In the genomic region with DNA sequence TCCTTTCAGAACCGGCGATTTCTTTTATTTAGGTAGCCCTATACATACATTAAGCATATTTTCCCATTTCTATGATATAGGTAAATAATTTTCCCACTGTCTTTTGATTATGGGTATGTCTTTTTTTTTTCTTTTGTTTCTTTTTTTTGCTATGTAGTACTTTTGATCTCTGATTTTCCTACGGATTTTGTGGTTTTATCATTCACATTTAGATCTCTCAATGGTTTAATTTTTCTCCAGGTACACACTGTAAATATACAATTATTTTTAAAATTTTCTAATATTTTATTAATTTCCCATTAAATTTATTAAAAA, we compare ENCODE assay signal across 8 cellular contexts. TPM values are rescaled to one million over a fixed set of nuclear protein-coding genes. Genes with fewer than 3 reads are reported as not detected.
DNase-seq lines count a peak whose midpoint lies in the region; ATAC-seq, FAIRE-seq and TF ChIP-seq lines count a peak whose summit lies in the region.

No MANE protein-coding gene starts in this region.

- H4K20me1 ChIP-seq in SK-N-SH (ENCODE audit: insufficient read depth): no peaks in the 10 kb centered on the region
- H4K20me1 ChIP-seq in keratinocyte (ENCODE audit: control insufficient read depth, extremely low read depth, insufficient read depth, low read length): no peaks in the 10 kb centered on the region

- H2AFZ ChIP-seq in SK-N-SH (ENCODE audit: low read depth): peak overlapping the region; percentile 99
- peak overlapping the region; percentile 91 for H2AFZ ChIP-seq in keratinocyte (ENCODE audit: control insufficient read depth, low read length)

- H3K9me3 ChIP-seq in SK-N-SH: peaks cover 8% of the 10 kb centered on the region; the same call in 1 of the 2 replicates
- no peaks in the 10 kb centered on the region for H3K9me3 ChIP-seq in keratinocyte (ENCODE audit: control insufficient read depth, low read depth, low read length)
- peaks cover 0 to 3% of the 10 kb centered on the region in 2 donors for H3K9me3 ChIP-seq in stomach smooth muscle (ENCODE audit: control insufficient read depth in 2 of 2, low read length in 2 of 2)

- TF ChIP-seq EP300 in SK-N-SH (IDR thresholded peaks at IDR 0.05; ENCODE audit: borderline replicate concordance in 1 of 2, low read depth in 1 of 2, low read length in 1 of 2): no peak

- H3K9me1 ChIP-seq in keratinocyte (ENCODE audit: control insufficient read depth, extremely low read depth, insufficient read depth, low read length): no peaks in the 10 kb centered on the region

- H3K27me3 Mint-ChIP-seq in activated naive CD8-positive, alpha-beta T cell treated with anti-CD3 and anti-CD28 coated beads, Interleukin-2, amount 10 ng/mL, durations not matched to agents 7 days and 5 days: no peaks in the 10 kb centered on the region

- no peak for TF ChIP-seq CTCF in SK-N-SH (IDR thresholded peaks at IDR 0.05)
- no peak for TF ChIP-seq CTCF in keratinocyte (optimal IDR thresholded peaks at IDR 0.05 in 1 of 3, IDR thresholded peaks at IDR 0.05 in 1 of 3, conservative IDR thresholded peaks at IDR 0.05 in 1 of 3; ENCODE audit: extremely low read depth in 1 of 3, insufficient read depth in 2 of 3, low read length in 3 of 3)

- H3K27ac ChIP-seq in SK-N-SH (ENCODE audit: low read depth in 2 of 2, low read length in 1 of 2) (peak overlapping the region; percentile 41 to 72; a peak in 2 of 4 replicates), keratinocyte (ENCODE audit: control insufficient read depth, insufficient read depth, low read length) (peak overlapping the region; percentile 75), stomach smooth muscle (ENCODE audit: low read length) (peak overlapping the region; percentile 69)

- dilution Hi-C loops in keratinocyte (cut with MboI; ENCODE audit: extremely low pct_ligation_motif_present, low sequenced_read_pairs): no loop called here

- H3K36me3 Mint-ChIP-seq in activated naive CD8-positive, alpha-beta T cell treated with anti-CD3 and anti-CD28 coated beads, Interleukin-2, amount 10 ng/mL, durations not matched to agents 7 days and 5 days: peaks cover 25% of the 10 kb centered on the region

- peak overlapping the region; percentile 93 for H3K4me3 Mint-ChIP-seq in activated naive CD8-positive, alpha-beta T cell treated with anti-CD3 and anti-CD28 coated beads, Interleukin-2, amount 10 ng/mL, durations not matched to agents 7 days and 5 days

- peaks cover 26% of the 10 kb centered on the region for H3K4me1 Mint-ChIP-seq in activated naive CD8-positive, alpha-beta T cell treated with anti-CD3 and anti-CD28 coated beads, Interleukin-2, amount 10 ng/mL, durations not matched to agents 7 days and 5 days

- peak overlapping the region; percentile 85 for H3K27ac Mint-ChIP-seq in activated naive CD8-positive, alpha-beta T cell treated with anti-CD3 and anti-CD28 coated beads, Interleukin-2, amount 10 ng/mL, durations not matched to agents 7 days and 5 days

- no peak for TF ChIP-seq RAD21 in SK-N-SH (IDR thresholded peaks at IDR 0.05; ENCODE audit: low read length)

- no peak for FAIRE-seq in keratinocyte (lab: Jason Lieb, UNC)

- CTCF ChIA-PET in SK-N-SH (lab: Yijun Ruan, JAX): no interaction called here

- H3K9ac ChIP-seq in SK-N-SH (peak overlapping the region; percentile 93), keratinocyte (ENCODE audit: control insufficient read depth, extremely low read depth, insufficient read depth, low read length) (peak overlapping the region; percentile 90), stomach smooth muscle (ENCODE audit: low read length in 2 of 2) (peak overlapping the region; percentile 74 to 90)

- 0% methylated on average over 3 of the region's 3 CpGs for WGBS in SK-N-SH (ENCODE audit: low lambda C conversion rate)

- peak overlapping the region; percentile 87 to 94 for H3K4me3 ChIP-seq in SK-N-SH (ENCODE audit: low read depth in 2 of 2, low read length in 1 of 2)
- peak overlapping the region; percentile 80 to 90 (median 89) for H3K4me3 ChIP-seq in keratinocyte (ENCODE audit: control insufficient read depth in 2 of 3, extremely low read depth in 1 of 3, insufficient read depth in 2 of 3, low read depth in 1 of 3, low read length in 3 of 3)
- H3K4me3 ChIP-seq in stomach smooth muscle (ENCODE audit: low read length in 2 of 2): peak overlapping the region; percentile 92 to 93

- H3K36me3 ChIP-seq in SK-N-SH (replicated peaks in 1 of 2; ENCODE audit: control insufficient read depth in 1 of 2, insufficient read depth in 2 of 2, low read length in 1 of 2): peaks cover 0 to 2% of the 10 kb centered on the region in 2 experiments
- H3K36me3 ChIP-seq in keratinocyte (ENCODE audit: control insufficient read depth in 2 of 2, extremely low read depth in 1 of 2, insufficient read depth in 2 of 2, low read length in 2 of 2): peaks cover 0 to 2% of the 10 kb centered on the region in 2 experiments
- no peaks in the 10 kb centered on the region for H3K36me3 ChIP-seq in stomach smooth muscle (ENCODE audit: control insufficient read depth in 2 of 2, insufficient read depth in 2 of 2, low read length in 2 of 2)

- H3K4me1 ChIP-seq in SK-N-SH (ENCODE audit: control insufficient read depth in 1 of 2, insufficient read depth in 2 of 2, low read depth in 1 of 2, low read length in 1 of 2): peaks cover 0 to 4% of the 10 kb centered on the region in 2 experiments; a peak in 1 of 4 replicates
- no peaks in the 10 kb centered on the region for H3K4me1 ChIP-seq in keratinocyte (ENCODE audit: control insufficient read depth, extremely low read depth, insufficient read depth, low read length)
- peaks cover 5% of the 10 kb centered on the region for H3K4me1 ChIP-seq in stomach smooth muscle (ENCODE audit: control insufficient read depth, insufficient read depth, low read length)

- no peak for ATAC-seq in SK-N-SH treated with all-trans-retinoic acid at 6 μM for 48 hours
- ATAC-seq in activated naive CD8-positive, alpha-beta T cell treated with anti-CD3 and anti-CD28 coated beads, Interleukin-2, amount 10 ng/mL, durations not matched to agents 7 days and 5 days (ENCODE audit: low read depth): no peak
- no peak for ATAC-seq in left lobe of liver
- no peak for ATAC-seq in HG03095 (IDR thresholded peaks at IDR 0.05; ENCODE audit: unreplicated experiment)
- no peak for ATAC-seq in HG02885 (IDR thresholded peaks at IDR 0.05; ENCODE audit: poor library complexity, unreplicated experiment)

- H3K79me2 ChIP-seq in SK-N-SH (ENCODE audit: insufficient read depth) (peaks cover 36% of the 10 kb centered on the region), keratinocyte (ENCODE audit: control insufficient read depth, insufficient read depth, low read length) (peaks cover 14% of the 10 kb centered on the region)

- peaks cover 5% of the 10 kb centered on the region for H3F3A ChIP-seq in SK-N-SH (replicated peaks; ENCODE audit: insufficient read depth)

- POLR2A ChIA-PET in SK-N-SH (lab: Yijun Ruan, JAX): no interaction called here
- POLR2A ChIA-PET in activated naive CD8-positive, alpha-beta T cell treated with anti-CD3 and anti-CD28 coated beads, Interleukin-2, amount 10 ng/mL, durations not matched to agents 7 days and 5 days (lab: Charles Lee): no interaction called here

- peaks cover 10% of the 10 kb centered on the region for H3K9me3 Mint-ChIP-seq in activated naive CD8-positive, alpha-beta T cell treated with anti-CD3 and anti-CD28 coated beads, Interleukin-2, amount 10 ng/mL, durations not matched to agents 7 days and 5 days

- DNase-seq in SK-N-SH (no peak), keratinocyte (ENCODE audit: low read depth, low spot score) (no peak), left lobe of liver (ENCODE audit: low spot score) (no peak)
- no peak for DNase-seq in activated naive CD8-positive, alpha-beta T cell treated with anti-CD3 and anti-CD28 coated beads, Interleukin-2, amount 10 ng/mL, durations not matched to agents 7 days and 5 days

- no peaks in the 10 kb centered on the region for H3K27me3 ChIP-seq in SK-N-SH (ENCODE audit: insufficient read depth)
- H3K27me3 ChIP-seq in keratinocyte (ENCODE audit: control insufficient read depth, extremely low read depth, insufficient read depth, low read length): no peaks in the 10 kb centered on the region
- no peaks in the 10 kb centered on the region for H3K27me3 ChIP-seq in stomach smooth muscle (ENCODE audit: control insufficient read depth in 1 of 2, insufficient read depth in 2 of 2, low read length in 2 of 2)

- H3K9me2 ChIP-seq in SK-N-SH: no peaks in the 10 kb centered on the region

- peak overlapping the region; percentile 89 for H3K4me2 ChIP-seq in SK-N-SH
- peak overlapping the region; percentile 85 for H3K4me2 ChIP-seq in keratinocyte (ENCODE audit: control insufficient read depth, extremely low read depth, insufficient read depth, low read depth, low read length)

TF ChIP-seq in SK-N-SH, 30 proteins besides CTCF, POLR2A, EP300 and RAD21 (continues in another document):
- no peak for TF ChIP-seq GATA2 (CRISPR knock-in tag; IDR thresholded peaks at IDR 0.05)
- no peak for TF ChIP-seq TAF1 (IDR thresholded peaks at IDR 0.05; ENCODE audit: borderline replicate concordance, low read depth, low read length)

TF ChIP-seq in SK-N-SH treated with all-trans-retinoic acid at 6 μM for 48 hours, 23 proteins besides CTCF, POLR2A, EP300 and RAD21:
- no peak for TF ChIP-seq BACH2 (CRISPR knock-in tag; IDR thresholded peaks at IDR 0.05; ENCODE audit: borderline replicate concordance)

RNA-seq across cellular contexts. Expression of a gene that starts 0.4 kb away (rescaled TPM):
- polyA plus RNA-seq in SK-N-SH (2012; rRNA removed) (16.5 and 24.4 TPM in 2 replicates), keratinocyte (9.9 to 15.9 TPM (median 15.5 TPM) in 3 replicates)
- 9.1 and 10.0 TPM in 2 replicates for polyA plus RNA-seq in SK-N-SH (2012; cell fraction: cytosol; rRNA removed)
- polyA plus RNA-seq in SK-N-SH (2012; cell fraction: nucleus; rRNA removed): 96.8 and 136 TPM in 2 replicates
- total RNA-seq in activated naive CD8-positive, alpha-beta T cell treated with anti-CD3 and anti-CD28 coated beads, Interleukin-2, amount 10 ng/mL, durations not matched to agents 7 days and 5 days: 10 to 100 TPM; 25.3 to 26.6 TPM
- 12.0 TPM for polyA plus RNA-seq in keratinocyte (2011; ENCODE audit: low read depth)
- polyA plus RNA-seq in keratinocyte (2011; cell fraction: cytosol; rRNA removed): 4.9 and 8.0 TPM in 2 replicates
- polyA plus RNA-seq in keratinocyte (2011; cell fraction: nucleus; rRNA removed): 56.0 and 60.7 TPM in 2 replicates
- 8.2 and 12.5 TPM in 2 replicates for polyA plus RNA-seq in keratinocyte (2012; ENCODE audit: low replicate concordance)
- 8.8 to 19.4 TPM (median 15.9 TPM) in 3 replicates for polyA minus RNA-seq in keratinocyte
- 6.5 TPM for polyA minus RNA-seq in keratinocyte (2011; cell fraction: cytosol; rRNA and poly(A)+ RNA removed)
- 11.9 and 22.6 TPM in 2 replicates for polyA minus RNA-seq in keratinocyte (2011; cell fraction: nucleus; rRNA and poly(A)+ RNA removed)
- 3.6 TPM for total RNA-seq in left lobe of liver
